30 cellular contexts compared by ENCODE assay signal in genomic region chr7:119982884-119983283, GRCh38.
"Had no signal": no experiment of that assay in that cellular context is flagged by ENCODE, and none has a peak within 500 bp of the region (broad histone marks: within the 10 kb centered on the region; RNA-seq: fewer than 3 reads in every experiment).

No MANE protein-coding gene starts in this region.

- H3K27ac ChIP-seq: adrenal gland, body of pancreas, esophagus muscularis mucosa, gastroesophageal sphincter had no signal

- ATAC-seq: activated CD4-positive, alpha-beta T cell treated with anti-CD3 and anti-CD28 coated beads for 36 hours; activated CD8-positive, alpha-beta memory T cell treated with anti-CD3 and anti-CD28 coated beads, Interleukin-2, amount 10 ng/mL, durations not matched to agents 7 days and 5 days; activated CD8-positive, alpha-beta T cell treated with anti-CD3 and anti-CD28 coated beads, Interleukin-2, amount 10 ng/mL, durations not matched to agents 7 days and 5 days; activated naive CD8-positive, alpha-beta T cell treated with anti-CD3 and anti-CD28 coated beads, Interleukin-2, amount 50 U/mL, for 24 hours; body of pancreas; effector memory CD8-positive, alpha-beta T cell had no signal

- H3K27me3 ChIP-seq: adrenal gland, body of pancreas, esophagus muscularis mucosa, gastroesophageal sphincter had no signal

- H3K4me3 Mint-ChIP-seq: activated CD4-positive, alpha-beta memory T cell treated with anti-CD3 and anti-CD28 coated beads for 36 hours; activated CD4-positive, alpha-beta T cell treated with anti-CD3 and anti-CD28 coated beads for 36 hours; activated CD4-positive, alpha-beta T cell treated with anti-CD3 and anti-CD28 coated beads, Interleukin-2, amount 10 ng/mL, durations not matched to agents 24 days and 14 days; activated CD8-positive, alpha-beta memory T cell treated with anti-CD3 and anti-CD28 coated beads, Interleukin-2, amount 10 ng/mL, durations not matched to agents 7 days and 5 days; activated CD8-positive, alpha-beta T cell treated with anti-CD3 and anti-CD28 coated beads, Interleukin-2, amount 10 ng/mL, durations not matched to agents 7 days and 5 days; activated naive CD4-positive, alpha-beta T cell treated with anti-CD3 and anti-CD28 coated beads for 36 hours; activated naive CD4-positive, alpha-beta T cell treated with anti-CD3 and anti-CD28 coated beads, Interleukin-2, amount 50 U/mL, for 24 hours; activated naive CD8-positive, alpha-beta T cell treated with anti-CD3 and anti-CD28 coated beads for 36 hours; activated naive CD8-positive, alpha-beta T cell treated with anti-CD3 and anti-CD28 coated beads, Interleukin-2, amount 50 U/mL, for 24 hours; activated T-helper 1 cell treated with anti-CD3 and anti-CD28 coated beads, Interleukin-12 subunit alpha, Interleukin-12 subunit beta, Interleukin-2, Interleukin-4 antibody, amounts not matched to agents 30 ng/mL and 10 ng/mL and 1 ng/mL, durations not matched to agents 14 hours and 24 hours and 36 hours; effector memory CD8-positive, alpha-beta T cell had no signal

- DNase-seq: activated CD4-positive, alpha-beta memory T cell treated with anti-CD3 and anti-CD28 coated beads for 36 hours; activated CD4-positive, alpha-beta T cell treated with anti-CD3 and anti-CD28 coated beads for 36 hours; activated CD4-positive, alpha-beta T cell treated with anti-CD3 and anti-CD28 coated beads, Interleukin-2, amount 10 ng/mL, durations not matched to agents 24 days and 14 days; activated CD4-positive, CD25-positive, alpha-beta regulatory T cell; activated CD4-positive, CD25-positive, alpha-beta regulatory T cell treated with anti-CD3 and anti-CD28 coated beads, Interleukin-2, amount 50 U/mL, for 72 hours; activated CD8-positive, alpha-beta memory T cell treated with anti-CD3 and anti-CD28 coated beads, Interleukin-2, amount 10 ng/mL, durations not matched to agents 7 days and 5 days; activated CD8-positive, alpha-beta memory T cell treated with anti-CD3 and anti-CD28 coated beads, Interleukin-2, amount 50 U/mL, for 4 hours; activated CD8-positive, alpha-beta T cell treated with anti-CD3 and anti-CD28 coated beads, Interleukin-2, amount 10 ng/mL, durations not matched to agents 7 days and 5 days; activated effector memory CD4-positive, alpha-beta T cell treated with anti-CD3 and anti-CD28 coated beads, Interleukin-2, amount 50 U/mL, for 16 hours; activated naive CD4-positive, alpha-beta T cell treated with anti-CD3 and anti-CD28 coated beads for 36 hours; activated naive CD8-positive, alpha-beta T cell treated with anti-CD3 and anti-CD28 coated beads for 36 hours; activated naive CD8-positive, alpha-beta T cell treated with anti-CD3 and anti-CD28 coated beads, Interleukin-2, amount 50 U/mL, for 24 hours; activated T-cell treated with anti-CD3 and anti-CD28 coated beads, Interleukin-2, amount 50 U/mL, for 1 hour; activated T-cell treated with anti-CD3 and anti-CD28 coated beads, Interleukin-2, amount 50 U/mL, for 48 hours; adrenal gland; amygdala; body of pancreas; cortex of kidney; dermis blood vessel endothelial cell; effector CD4-positive, alpha-beta T cell; effector memory CD8-positive, alpha-beta T cell; erythroblast; foreskin melanocyte; T-helper 2 cell had no signal

- H3K27ac Mint-ChIP-seq: activated CD4-positive, alpha-beta memory T cell treated with anti-CD3 and anti-CD28 coated beads for 36 hours; activated CD4-positive, alpha-beta T cell treated with anti-CD3 and anti-CD28 coated beads for 36 hours; activated CD4-positive, alpha-beta T cell treated with anti-CD3 and anti-CD28 coated beads, Interleukin-2, amount 10 ng/mL, durations not matched to agents 24 days and 14 days; activated CD8-positive, alpha-beta memory T cell treated with anti-CD3 and anti-CD28 coated beads, Interleukin-2, amount 10 ng/mL, durations not matched to agents 7 days and 5 days; activated CD8-positive, alpha-beta T cell treated with anti-CD3 and anti-CD28 coated beads, Interleukin-2, amount 10 ng/mL, durations not matched to agents 7 days and 5 days; activated naive CD4-positive, alpha-beta T cell treated with anti-CD3 and anti-CD28 coated beads for 36 hours; activated naive CD4-positive, alpha-beta T cell treated with anti-CD3 and anti-CD28 coated beads, Interleukin-2, amount 50 U/mL, for 24 hours; activated naive CD8-positive, alpha-beta T cell treated with anti-CD3 and anti-CD28 coated beads for 36 hours; activated naive CD8-positive, alpha-beta T cell treated with anti-CD3 and anti-CD28 coated beads, Interleukin-2, amount 50 U/mL, for 24 hours; activated T-helper 1 cell treated with anti-CD3 and anti-CD28 coated beads, Interleukin-12 subunit alpha, Interleukin-12 subunit beta, Interleukin-2, Interleukin-4 antibody, amounts not matched to agents 30 ng/mL and 10 ng/mL and 1 ng/mL, durations not matched to agents 14 hours and 24 hours and 36 hours; activated T-helper 2 cell treated with anti-CD3 and anti-CD28 coated beads, Interferon-gamma antibody, Interleukin-2, Interleukin-4, amounts not matched to agents 10 μg/mL and 5 μg/mL and 100 μg/mL, durations not matched to agents 14 hours and 24 hours and 36 hours; effector memory CD8-positive, alpha-beta T cell had no signal

- H3K27me3 Mint-ChIP-seq: activated CD4-positive, alpha-beta memory T cell treated with anti-CD3 and anti-CD28 coated beads for 36 hours; activated CD4-positive, alpha-beta T cell treated with anti-CD3 and anti-CD28 coated beads for 36 hours; activated CD4-positive, alpha-beta T cell treated with anti-CD3 and anti-CD28 coated beads, Interleukin-2, amount 10 ng/mL, durations not matched to agents 24 days and 14 days; activated CD8-positive, alpha-beta memory T cell treated with anti-CD3 and anti-CD28 coated beads, Interleukin-2, amount 10 ng/mL, durations not matched to agents 7 days and 5 days; activated naive CD4-positive, alpha-beta T cell treated with anti-CD3 and anti-CD28 coated beads, Interleukin-2, amount 50 U/mL, for 24 hours; activated naive CD8-positive, alpha-beta T cell treated with anti-CD3 and anti-CD28 coated beads for 36 hours; activated naive CD8-positive, alpha-beta T cell treated with anti-CD3 and anti-CD28 coated beads, Interleukin-2, amount 50 U/mL, for 24 hours; effector memory CD8-positive, alpha-beta T cell had no signal

- H3K4me1 Mint-ChIP-seq: activated CD4-positive, alpha-beta T cell treated with anti-CD3 and anti-CD28 coated beads for 36 hours; activated CD4-positive, alpha-beta T cell treated with anti-CD3 and anti-CD28 coated beads, Interleukin-2, amount 10 ng/mL, durations not matched to agents 24 days and 14 days; activated CD8-positive, alpha-beta memory T cell treated with anti-CD3 and anti-CD28 coated beads, Interleukin-2, amount 10 ng/mL, durations not matched to agents 7 days and 5 days; activated naive CD4-positive, alpha-beta T cell treated with anti-CD3 and anti-CD28 coated beads, Interleukin-2, amount 50 U/mL, for 24 hours; activated naive CD8-positive, alpha-beta T cell treated with anti-CD3 and anti-CD28 coated beads for 36 hours; activated naive CD8-positive, alpha-beta T cell treated with anti-CD3 and anti-CD28 coated beads, Interleukin-2, amount 50 U/mL, for 24 hours had no signal

- H3K4me1 ChIP-seq: adrenal gland, body of pancreas, esophagus muscularis mucosa, gastroesophageal sphincter had no signal

- FAIRE-seq: colon had no signal
